Comparison of ENCODE assay signal across 1 cellular context in genomic region chr5:116076496-116076895, GRCh38.
TF ChIP-seq lines count a peak whose summit lies in the region.

No MANE protein-coding gene starts in this region.

TF ChIP-seq in GM12878, 131 proteins besides CTCF, POLR2A, EP300 and RAD21 (continued from another document and continues in another):
- TF ChIP-seq E2F8 (IDR thresholded peaks at IDR 0.05; ENCODE audit: low read depth, partially characterized antibody) (no peak), EZH2 (IDR thresholded peaks at IDR 0.05; ENCODE audit: borderline replicate concordance, control insufficient read depth, low read depth, low read length) (no peak), ATF7 (IDR thresholded peaks at IDR 0.05; ENCODE audit: low read depth) (peak; percentile 83), CHD4 (IDR thresholded peaks at IDR 0.05) (no peak), IKZF2 (IDR thresholded peaks at IDR 0.05) (peak; percentile 87 to 89), RB1 (IDR thresholded peaks at IDR 0.05; ENCODE audit: borderline replicate concordance) (no peak), YY1 (IDR thresholded peaks at IDR 0.05; ENCODE audit: low read depth, low read length) (no peak), ZBTB40 (IDR thresholded peaks at IDR 0.05; ENCODE audit: borderline replicate concordance) (no peak), SUPT20H (IDR thresholded peaks at IDR 0.05; ENCODE audit: borderline replicate concordance, control insufficient read depth, low read depth, low read length) (no peak), SPI1 (IDR thresholded peaks at IDR 0.05; ENCODE audit: borderline replicate concordance, insufficient read depth, low read depth, low read length) (peak; percentile 52; the same call in 1 of the 2 replicates), ZBED1 (IDR thresholded peaks at IDR 0.05; ENCODE audit: borderline replicate concordance) (no peak; the same call in 1 of the 2 replicates), NFYA (IDR thresholded peaks at IDR 0.05; ENCODE audit: borderline replicate concordance, low read depth, low read length) (no peak), SP1 (IDR thresholded peaks at IDR 0.05; ENCODE audit: low read depth, low read length) (no peak), PML (IDR thresholded peaks at IDR 0.05; ENCODE audit: low read length) (no peak; the same call in 1 of the 2 replicates), TAF1 (IDR thresholded peaks at IDR 0.05; ENCODE audit: borderline replicate concordance, low read depth, low read length) (no peak), GATAD2B (conservative IDR thresholded peaks at IDR 0.05; ENCODE audit: low read depth) (no peak; the same call in 1 of the 2 replicates), PRDM15 (CRISPR knock-in tag; IDR thresholded peaks at IDR 0.05) (no peak), SMAD1 (IDR thresholded peaks at IDR 0.05; ENCODE audit: low read depth, partially characterized antibody) (no peak), ZNF217 (IDR thresholded peaks at IDR 0.05) (no peak), MYC (IDR thresholded peaks at IDR 0.05; ENCODE audit: insufficient read depth, insufficient read length, insufficient replicate concordance, low read length, severe bottlenecking) (no peak), RCOR1 (conservative IDR thresholded peaks at IDR 0.05; ENCODE audit: low read depth, low read length) (no peak), BMI1 (IDR thresholded peaks at IDR 0.05; ENCODE audit: borderline replicate concordance) (no peak), ZNF687 (IDR thresholded peaks at IDR 0.05) (no peak), SUZ12 (IDR thresholded peaks at IDR 0.05; ENCODE audit: unreplicated experiment) (no peak), STAT1 (conservative IDR thresholded peaks at IDR 0.05) (no peak), CHD1 (IDR thresholded peaks at IDR 0.05; ENCODE audit: low read depth, low read length) (no peak), SMAD5 (IDR thresholded peaks at IDR 0.05; ENCODE audit: low read depth) (no peak), ZBTB33 (IDR thresholded peaks at IDR 0.05) (no peak), ATF3 (IDR thresholded peaks at IDR 0.05; ENCODE audit: borderline replicate concordance, extremely low read depth, low read depth, low read length) (no peak), SKIL (IDR thresholded peaks at IDR 0.05; ENCODE audit: low read depth, poor library complexity, severe bottlenecking) (peak; percentile 80), NRF1 (conservative IDR thresholded peaks at IDR 0.05; ENCODE audit: low read depth, low read length) (no peak), ESRRA (IDR thresholded peaks at IDR 0.05; ENCODE audit: low read length) (no peak), HDAC2 (IDR thresholded peaks at IDR 0.05) (no peak), ELK1 (IDR thresholded peaks at IDR 0.05; ENCODE audit: low read depth, low read length) (no peak), HCFC1 (IDR thresholded peaks at IDR 0.05; ENCODE audit: low read length) (no peak), YBX1 (IDR thresholded peaks at IDR 0.05) (no peak), ZNF384 (IDR thresholded peaks at IDR 0.05; ENCODE audit: borderline replicate concordance, low read depth, low read length) (no peak), TBL1XR1 (IDR thresholded peaks at IDR 0.05; ENCODE audit: low read depth, low read length) (no peak), POU2F2 (IDR thresholded peaks at IDR 0.05; ENCODE audit: borderline replicate concordance, low read depth, low read length) (no peak), NR2C2 (IDR thresholded peaks at IDR 0.05; ENCODE audit: borderline replicate concordance, control insufficient read depth, insufficient read length, low read depth) (no peak), CBFB (IDR thresholded peaks at IDR 0.05; ENCODE audit: low read depth) (no peak), MYB (IDR thresholded peaks at IDR 0.05; ENCODE audit: borderline replicate concordance, low read depth, low read length) (no peak), RBBP5 (conservative IDR thresholded peaks at IDR 0.05) (no peak)
